9 cellular contexts compared by ENCODE assay signal in the genomic region with DNA sequence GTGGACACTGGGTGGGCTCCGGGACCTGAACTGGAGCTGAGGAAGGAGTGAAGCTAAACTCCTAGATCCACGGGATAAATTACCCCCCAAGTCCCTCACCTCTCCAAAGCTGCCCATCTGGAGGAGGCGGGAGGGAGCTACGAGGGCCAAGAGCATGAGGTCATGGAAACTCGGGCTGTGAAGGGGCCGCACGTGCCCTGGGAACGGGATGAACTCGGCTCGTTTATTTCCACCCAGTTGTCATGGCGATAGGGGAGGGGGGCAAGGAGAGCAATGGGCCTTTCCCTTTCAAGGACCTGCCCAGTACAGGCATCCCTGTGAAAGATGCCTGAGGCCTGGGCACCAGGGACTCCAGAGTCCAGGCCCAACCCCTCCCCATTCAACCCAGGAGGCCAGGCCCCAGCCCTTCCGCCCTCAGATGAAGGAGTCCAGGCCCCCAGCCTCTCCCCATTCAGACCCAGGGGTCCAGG. TPM values are rescaled to one million over a fixed set of nuclear protein-coding genes. Genes with fewer than 3 reads are reported as not detected.
DNase-seq lines count a peak whose midpoint lies in the region; ATAC-seq and TF ChIP-seq lines count a peak whose summit lies in the region.
"Had no signal": no experiment of that assay in that cellular context is flagged by ENCODE, and none has a peak within 500 bp of the region (broad histone marks: within the 10 kb centered on the region; RNA-seq: fewer than 3 reads in every experiment).

No MANE protein-coding gene starts in this region.

- H3K4me3 ChIP-seq in lower leg skin (ENCODE audit: low read depth, poor library complexity, severe bottlenecking) (no peak overlapping the region), transverse colon (peak overlapping the region in 2 of 4 donors; percentile 13 to 20)

- DNase-seq in DMS 273 (lab: John Stamatoyannopoulos, UW; ENCODE audit: unreplicated experiment) (peak; percentile 92), DMS 273 treated with DMSO at 0.1 percent for 48 hours (lab: John Stamatoyannopoulos, UW) (no peak), dedifferentiated amniotic fluid mesenchymal stem cell (ENCODE audit: extremely low spot score) (peak; percentile 32), lower leg skin (ENCODE audit: low spot score in 2 of 2) (peak; percentile 87 to 97), transverse colon (peak; percentile 81)

- H3K27me3 ChIP-seq in transverse colon = no peaks in the 10 kb centered on the region

- no peak for ATAC-seq in GM21528 (IDR thresholded peaks at IDR 0.05; ENCODE audit: low FRiP score, unreplicated experiment)
- ATAC-seq in GM18498 (IDR thresholded peaks at IDR 0.05; ENCODE audit: unreplicated experiment) = no peak
- ATAC-seq in HG03095 (IDR thresholded peaks at IDR 0.05; ENCODE audit: unreplicated experiment) = no peak

- H3K27ac ChIP-seq in transverse colon = peak overlapping the region; percentile 92 to 96 (median 95)
- H3K27ac ChIP-seq: 22Rv1 had no signal

- no peaks in the 10 kb centered on the region for H3K9me3 ChIP-seq in transverse colon

- TF ChIP-seq EP300 in transverse colon (IDR thresholded peaks at IDR 0.05; ENCODE audit: low read depth) = peak; percentile 97

- TF ChIP-seq CTCF in lower leg skin (IDR thresholded peaks at IDR 0.05) (no peak), transverse colon (IDR thresholded peaks at IDR 0.05) (no peak)

- intact Hi-C loops in lower leg skin (cut with DNase I; ENCODE audit: low total_unique reads) = no loop called here
- intact Hi-C loops in transverse colon (cut with DNase I; ENCODE audit: low total_unique reads) = loop anchor here (10.0 kb wide), 1 partner anchor 491 kb away; a partner anchor contains a TSS

- in situ Hi-C loops in transverse colon (cut with MboI; ENCODE audit: low pct_ligation_motif_present in 1 of 4, low pct_unique_long_range_greater_than_20kb in 1 of 4, low sequenced_read_pairs in 3 of 4) = no loop called here

- no peak for TF ChIP-seq POLR2A in lower leg skin (IDR thresholded peaks at IDR 0.05)
- peak; percentile 22 for TF ChIP-seq POLR2A in transverse colon (IDR thresholded peaks at IDR 0.05)

- WGBS in lower leg skin, 2 donors = 28 to 31% methylated on average over 12 of the region's 12 CpGs
- 46% methylated on average over 11 of the region's 12 CpGs; no CpG with 5 or more reads in 1 of the 2 donors for whole genome bisulfite sequencing in transverse colon (ENCODE audit: low coverage in 1 of 2), 2 donors

- H3K36me3 ChIP-seq in transverse colon = no peaks in the 10 kb centered on the region

- peaks cover 30 to 49% (median 45%) of the 10 kb centered on the region in 4 donors for H3K4me1 ChIP-seq in transverse colon

RNA-seq across cellular contexts. Expression of a gene that starts 3.8 kb away (rescaled TPM):
- total RNA-seq in lower leg skin (100 to 1,000 TPM in 1 of 4 donors, 10 to 100 TPM in 3; 55.5 to 103 (median 79.4) TPM), transverse colon (100 to 1,000 TPM; 101 to 350 (median 154) TPM)

RNA-seq across cellular contexts. Expression of a gene that starts 35.4 kb away (rescaled TPM):
- total RNA-seq in lower leg skin (10 to 100 TPM; 24.0 to 56.1 (median 42.6) TPM), transverse colon (1 to 10 TPM in 2 of 4 donors, not detected in 2; 1.6 to 4.1 TPM)

RNA-seq across cellular contexts. Expression of a gene that starts 37.9 kb away (rescaled TPM):
- total RNA-seq in lower leg skin (100 to 1,000 TPM; 394 to 678 (median 540) TPM), transverse colon (100 to 1,000 TPM in 1 of 4 donors, 10 to 100 TPM in 3; 28.7 to 115 (median 49.1) TPM)

RNA-seq across cellular contexts. Expression of a gene that starts 43.9 kb away (rescaled TPM):
- total RNA-seq in lower leg skin (1 to 10 TPM in 2 of 4 donors, not detected in 2; 1.4 to 2.8 TPM), transverse colon (not detected)

RNA-seq across cellular contexts. Expression of a gene that starts 50.7 kb away (rescaled TPM):
- total RNA-seq in lower leg skin (100 to 1,000 TPM in 3 of 4 donors, 10 to 100 TPM in 1; 93.2 to 146 (median 134) TPM), transverse colon (100 to 1,000 TPM in 1 of 4 donors, 10 to 100 TPM in 3; 28.4 to 125 (median 61.7) TPM)

Comparison
In these comparisons a context has a peak if more than half of its experiments do, and no peak if none do; other contexts are left out.
1. RNA of a gene that starts 35.4 kb away (total RNA-seq): 24.0 to 56.1 TPM in lower leg skin; 1.6 to 4.1 TPM in transverse colon; every median in the first group is over 4 times any median in the second.